Comparison of ENCODE assay signal across 20 cellular contexts in the genomic region with DNA sequence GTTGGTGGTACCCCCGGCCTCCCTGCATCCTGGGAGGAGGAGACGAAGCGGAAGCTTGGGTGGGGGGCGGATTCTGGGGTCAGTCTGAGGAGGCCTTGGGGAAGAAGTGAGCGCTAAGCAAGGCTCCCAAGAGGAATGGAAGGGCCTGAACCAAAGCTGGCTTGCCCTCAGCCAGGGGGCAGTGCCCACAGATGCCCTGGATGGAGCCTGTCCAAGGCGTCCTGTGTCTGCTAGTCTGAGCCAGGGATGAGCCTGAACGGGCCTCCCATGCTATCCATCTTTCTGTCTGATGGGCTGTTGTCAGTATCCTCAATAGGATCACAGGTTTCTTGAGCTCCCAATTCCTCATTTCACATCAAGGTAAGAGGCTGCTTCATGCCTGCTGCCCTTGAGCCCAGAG.
DNase-seq lines count a peak whose midpoint lies in the region; ATAC-seq, FAIRE-seq and TF ChIP-seq lines count a peak whose summit lies in the region.
"Had no signal": no experiment of that assay in that cellular context is flagged by ENCODE, and none has a peak within 500 bp of the region (broad histone marks: within the 10 kb centered on the region; RNA-seq: fewer than 3 reads in every experiment).

No MANE protein-coding gene starts in this region.

- FAIRE-seq in H1 (lab: Jason Lieb, UNC) = no peak
- FAIRE-seq: GM12878, GM19239, H54, HepG2 had no signal

- no peaks in the 10 kb centered on the region for H3K4me1 ChIP-seq in IMR-90 (ENCODE audit: control insufficient read depth, insufficient read depth, low read length)
- peaks cover 3 to 25% (median 16%) of the 10 kb centered on the region in 4 experiments for H3K4me1 ChIP-seq in H1 (replicated peaks in 1 of 4; ENCODE audit: control insufficient read depth in 3 of 4, insufficient read depth in 4 of 4, low read length in 3 of 4)
- peaks cover 0 to 22% of the 10 kb centered on the region in 2 donors for H3K4me1 ChIP-seq in neuronal stem cell (ENCODE audit: control insufficient read depth in 2 of 2, insufficient read depth in 1 of 2, low read depth in 1 of 2, low read length in 2 of 2)
- H3K4me1 ChIP-seq: BE2C had no signal

- H3K9me3 ChIP-seq in IMR-90 (ENCODE audit: control insufficient read depth, insufficient read depth, low read length) = no peaks in the 10 kb centered on the region
- no peaks in the 10 kb centered on the region for H3K9me3 ChIP-seq in H1 (ENCODE audit: insufficient read depth in 2 of 2, low read depth in 1 of 2, low read length in 1 of 2)
- peaks cover 0 to 3% of the 10 kb centered on the region in 2 donors for H3K9me3 ChIP-seq in neuronal stem cell (replicated peaks in 1 of 2; ENCODE audit: control insufficient read depth in 2 of 2, insufficient read depth in 1 of 2, low read depth in 1 of 2, low read length in 2 of 2)
- H3K9me3 ChIP-seq: BE2C had no signal

- H3K79me1 ChIP-seq in IMR-90 (ENCODE audit: low read depth in 1 of 2, low read length in 2 of 2) (no peaks in the 10 kb centered on the region), H1 (ENCODE audit: low read depth, low read length) (0 out of 2 replicates have a peak, but pooled peaks cover 2% of the 10 kb centered on the region), neuronal stem cell (ENCODE audit: low read depth, low read length) (no peaks in the 10 kb centered on the region)

- H2AK5ac ChIP-seq in IMR-90 (ENCODE audit: low read depth, low read length) (no peak overlapping the region), H1 (ENCODE audit: low read depth, low read length) (no peak overlapping the region), neuronal stem cell (ENCODE audit: low read depth, low read length) (peak overlapping the region; percentile 43)

- no peaks in the 10 kb centered on the region; the same call in 1 of the 2 replicates for H3K9me1 ChIP-seq in IMR-90 (ENCODE audit: insufficient read depth, low read length)

- in situ Hi-C loops in IMR-90 (cut with MboI; ENCODE audit: low sequenced_read_pairs) = no loop called here

- H4K91ac ChIP-seq in IMR-90 (ENCODE audit: insufficient read depth, low read depth, low read length) = no peak overlapping the region
- no peak overlapping the region for H4K91ac ChIP-seq in H1 (replicated peaks; ENCODE audit: insufficient read length, low read length)
- no peak overlapping the region for H4K91ac ChIP-seq in neuronal stem cell (ENCODE audit: low read depth, low read length, poor library complexity)

- no peak overlapping the region for H2AK9ac ChIP-seq in IMR-90 (replicated peaks; ENCODE audit: low read depth, low read length, poor library complexity)

- dilution Hi-C loops in IMR-90 (cut with HindIII; ENCODE audit: low sequenced_read_pairs, unreplicated experiment) = no loop called here

- no peak for TF ChIP-seq POLR2A in IMR-90 (IDR thresholded peaks at IDR 0.05; ENCODE audit: low read depth, low read length)
- no peak for TF ChIP-seq POLR2A in H1 (IDR thresholded peaks at IDR 0.05; ENCODE audit: control extremely low read depth in 1 of 2, low read depth in 2 of 2, low read length in 2 of 2)

- no peak overlapping the region for H3K4me2 ChIP-seq in IMR-90 (ENCODE audit: low read depth, low read length)
- no peak overlapping the region for H3K4me2 ChIP-seq in H1 (ENCODE audit: insufficient read depth in 1 of 2, low read depth in 2 of 2, low read length in 2 of 2)
- no peak overlapping the region for H3K4me2 ChIP-seq in neuronal stem cell (ENCODE audit: insufficient read depth, low read length, poor library complexity, severe bottlenecking)

- H2BK15ac ChIP-seq in IMR-90 (ENCODE audit: low read depth, low read length) = no peak overlapping the region
- 0 out of 2 replicates have a peak overlapping the region, but pooled peaks have one; percentile 5 for H2BK15ac ChIP-seq in H1 (ENCODE audit: low read length)
- peak overlapping the region; percentile 60 for H2BK15ac ChIP-seq in neuronal stem cell (ENCODE audit: low read length)

- no peak for TF ChIP-seq EP300 in H1 (IDR thresholded peaks at IDR 0.05; ENCODE audit: borderline replicate concordance in 1 of 2, low read depth in 2 of 2, low read length in 2 of 2)

- TF ChIP-seq CTCF in IMR-90 (conservative IDR thresholded peaks at IDR 0.05; ENCODE audit: low read depth, low read length) (no peak), H1 (IDR thresholded peaks at IDR 0.05; ENCODE audit: control extremely low read depth in 1 of 3, insufficient read depth in 1 of 3, low read depth in 1 of 3, low read length in 3 of 3) (no peak)

- H3K79me2 ChIP-seq in H1 (ENCODE audit: control insufficient read depth in 1 of 2, insufficient read depth in 2 of 2, low read length in 2 of 2) = no peaks in the 10 kb centered on the region

- H3K27me3 ChIP-seq in IMR-90 (ENCODE audit: control insufficient read depth, insufficient read depth, low read length) (peaks cover 64% of the 10 kb centered on the region), H1 (replicated peaks in 1 of 4; ENCODE audit: control insufficient read depth in 3 of 4, extremely low read depth in 1 of 4, insufficient read depth in 3 of 4, low read length in 3 of 4) (0 out of 7 replicates have a peak, but pooled peaks cover 0 to 2% (median 0%) of the 10 kb centered on the region in 4 experiments), neuronal stem cell (ENCODE audit: control insufficient read depth in 3 of 3, insufficient read depth in 3 of 3, low read depth in 1 of 3, low read length in 3 of 3) (peaks cover 0 to 85% (median 4%) of the 10 kb centered on the region in 3 experiments)
- H3K27me3 ChIP-seq: BE2C had no signal

- H2AFZ ChIP-seq in IMR-90 (replicated peaks; ENCODE audit: low read length, poor library complexity) (peak overlapping the region; percentile 23), H1 (ENCODE audit: low read length) (no peak overlapping the region), neuronal stem cell (ENCODE audit: low read length) (no peak overlapping the region)

- H2BK5ac ChIP-seq in IMR-90 (ENCODE audit: low read depth, low read length, poor library complexity, severe bottlenecking) (no peak overlapping the region), H1 (ENCODE audit: low read depth, low read length) (peak overlapping the region; percentile 18; the same call in 1 of the 2 replicates), neuronal stem cell (ENCODE audit: low read length) (no peak overlapping the region)

- H3K56ac ChIP-seq in IMR-90 (ENCODE audit: extremely low read depth, insufficient read depth, low read length) = no peak overlapping the region
- no peak overlapping the region for H3K56ac ChIP-seq in H1 (replicated peaks; ENCODE audit: insufficient read length, low read depth, low read length)

- no peak overlapping the region for H3K18ac ChIP-seq in IMR-90 (ENCODE audit: low read depth, low read length)
- H3K18ac ChIP-seq in H1 (ENCODE audit: extremely low read depth, low read length) = no peak overlapping the region
- H3K18ac ChIP-seq in neuronal stem cell (ENCODE audit: low read length) = peak overlapping the region; percentile 53

- H4K5ac ChIP-seq in IMR-90 (ENCODE audit: low read depth, low read length) = no peak overlapping the region
- no peak overlapping the region for H4K5ac ChIP-seq in H1 (ENCODE audit: insufficient read length, low read depth, low read length)

- POLR2A ChIA-PET in IMR-90 (lab: Charles Lee; ENCODE audit: unreplicated experiment) = no interaction called here
- POLR2A ChIA-PET in H1 (lab: Charles Lee; ENCODE audit: partially characterized antibody) = no interaction called here

- H3K23ac ChIP-seq in IMR-90 (ENCODE audit: low read depth, low read length) = no peak overlapping the region
- no peak overlapping the region for H3K23ac ChIP-seq in H1 (ENCODE audit: insufficient read length)
- no peak overlapping the region for H3K23ac ChIP-seq in neuronal stem cell (ENCODE audit: low read depth, low read length, poor library complexity)

- peak overlapping the region; percentile 44; the same call in 1 of the 2 replicates for H2BK12ac ChIP-seq in H1 (ENCODE audit: low read depth, low read length)
- H2BK12ac ChIP-seq in neuronal stem cell (ENCODE audit: low read length) = no peak overlapping the region

- H3K9ac ChIP-seq in IMR-90 (ENCODE audit: low read depth, low read length) (no peak overlapping the region), H1 (replicated peaks in 1 of 4; ENCODE audit: extremely low read depth in 1 of 4, low read depth in 3 of 4, low read length in 3 of 4) (no peak overlapping the region), neuronal stem cell (ENCODE audit: low read depth, low read length, poor library complexity) (no peak overlapping the region)

- H3K23me2 ChIP-seq in H1 (ENCODE audit: low read depth, low read length) = 0 out of 2 replicates have a peak, but pooled peaks cover 2% of the 10 kb centered on the region

- H3K4me3 ChIP-seq in IMR-90 (ENCODE audit: insufficient read depth, low read depth, low read length) (no peak overlapping the region), H1 (ENCODE audit: extremely low read depth in 1 of 4, insufficient read depth in 2 of 4, low read depth in 3 of 4, low read length in 4 of 4) (no peak overlapping the region), neuronal stem cell (ENCODE audit: low read length in 2 of 2) (no peak overlapping the region)
- H3K4me3 ChIP-seq: GM12878 had no signal

- no peak overlapping the region for H3K14ac ChIP-seq in IMR-90 (replicated peaks; ENCODE audit: low read depth, low read length)
- H3K14ac ChIP-seq in H1 (ENCODE audit: insufficient read length) = no peak overlapping the region
- H3K14ac ChIP-seq in neuronal stem cell (ENCODE audit: low read length) = no peak overlapping the region

- H3K4ac ChIP-seq in IMR-90 (ENCODE audit: low read depth, low read length) = no peak overlapping the region
- H3K4ac ChIP-seq in H1 (replicated peaks; ENCODE audit: insufficient read length, low read depth, low read length) = no peak overlapping the region
- H3K4ac ChIP-seq in neuronal stem cell (ENCODE audit: low read length) = no peak overlapping the region

- H3K36me3 ChIP-seq in IMR-90 (ENCODE audit: control insufficient read depth, insufficient read depth, low read length) (no peaks in the 10 kb centered on the region), H1 (ENCODE audit: control insufficient read depth in 2 of 4, insufficient read depth in 4 of 4, low read length in 3 of 4) (no peaks in the 10 kb centered on the region), neuronal stem cell (replicated peaks in 1 of 2; ENCODE audit: control insufficient read depth in 2 of 2, insufficient read depth in 2 of 2, low read length in 2 of 2) (no peaks in the 10 kb centered on the region)
- H3K36me3 ChIP-seq: BE2C had no signal

- intact Hi-C loops in IMR-90 (cut with micrococcal nuclease) = no loop called here

- DNase-seq in IMR-90 = no peak
- DNase-seq in H1 (ENCODE audit: low read depth in 1 of 2, low spot score in 2 of 2) = no peak
- no peak for DNase-seq in neuronal stem cell (ENCODE audit: low spot score)
- DNase-seq in SHP77 treated with DMSO at 0.1 percent for 48 hours (lab: John Stamatoyannopoulos, UW) = no peak
- DNase-seq in AG20443 (ENCODE audit: low spot score) = no peak
- DNase-seq: BE2C; C1 segment of cervical spinal cord; CD4-positive, CD25-positive, alpha-beta regulatory T cell; CD8-positive, alpha-beta memory T cell; COR-L47; DMS 273 treated with DMSO at 0.1 percent for 48 hours; DMS53; DND-41; EL; HCEC 1CT had no signal

- 80% methylated on average over 1 of the region's 7 CpGs; no CpG with 5 or more reads in 1 of the 2 experiments for WGBS in IMR-90 (ENCODE audit: extremely low coverage in 2 of 2, insufficient read length in 1 of 2), 2 experiments
- WGBS in H1 (ENCODE audit: extremely low coverage in 1 of 2, insufficient coverage in 1 of 2, insufficient read length in 1 of 2, insufficient replicate concordance in 2 of 2, low coverage in 1 of 2, low lambda C conversion rate in 2 of 2, missing lambda C conversion rate in 1 of 2), 2 experiments = 84% methylated on average over 6 of the region's 7 CpGs; no CpG with 5 or more reads in 1 of the 2 experiments
- WGBS in neuronal stem cell (ENCODE audit: extremely low coverage in 2 of 2, insufficient read length in 2 of 2, insufficient replicate concordance in 1 of 2), 2 donors = no CpG with 5 or more reads among the region's 7 CpGs

- H4K20me1 ChIP-seq in IMR-90 (ENCODE audit: insufficient read depth, low read length) = no peaks in the 10 kb centered on the region
- peaks cover 0 to 2% of the 10 kb centered on the region in 2 experiments for H4K20me1 ChIP-seq in H1 (replicated peaks in 1 of 2; ENCODE audit: control insufficient read depth in 1 of 2, insufficient read depth in 2 of 2, low read length in 2 of 2)

- ATAC-seq in IMR-90 (ENCODE audit: low read depth) (no peak), HG02970 (IDR thresholded peaks at IDR 0.05; ENCODE audit: low FRiP score, unreplicated experiment) (no peak)
- ATAC-seq: GM12878, HepG2 had no signal

- no peak overlapping the region for H4K8ac ChIP-seq in IMR-90 (ENCODE audit: low read depth in 2 of 2, low read length in 2 of 2)
- peak overlapping the region; percentile 17; the same call in 1 of the 2 replicates for H4K8ac ChIP-seq in H1 (ENCODE audit: extremely low read depth, insufficient read depth, low read length)
- no peak overlapping the region for H4K8ac ChIP-seq in neuronal stem cell (ENCODE audit: low read depth, low read length)

- no peak overlapping the region for H3K27ac ChIP-seq in IMR-90 (ENCODE audit: insufficient read depth, low read length)
- H3K27ac ChIP-seq in H1 (ENCODE audit: low read depth, low read length) = no peak overlapping the region
- H3K27ac ChIP-seq in neuronal stem cell (replicated peaks; ENCODE audit: low read length) = no peak overlapping the region

- H2BK20ac ChIP-seq in IMR-90 (ENCODE audit: low read depth, low read length) = no peak overlapping the region
- 0 out of 2 replicates have a peak overlapping the region, but pooled peaks have one; percentile 3 for H2BK20ac ChIP-seq in H1 (ENCODE audit: low read length)

- H2BK120ac ChIP-seq in IMR-90 (ENCODE audit: low read depth, low read length) = no peak overlapping the region
- H2BK120ac ChIP-seq in H1 (replicated peaks; ENCODE audit: low read depth, low read length) = no peak overlapping the region
- no peak overlapping the region for H2BK120ac ChIP-seq in neuronal stem cell (ENCODE audit: low read depth, low read length)

- no peak for TF ChIP-seq RAD21 in IMR-90 (IDR thresholded peaks at IDR 0.05; ENCODE audit: low read length)
- no peak for TF ChIP-seq RAD21 in H1 (IDR thresholded peaks at IDR 0.05 in 1 of 2, conservative IDR thresholded peaks at IDR 0.05 in 1 of 2; ENCODE audit: low read depth in 2 of 2, low read length in 2 of 2)

- BruUV-seq in IMR-90 (replicated peaks; lab: Mats Ljungman, UMichigan) = no TSS peak

- CTCF ChIA-PET in IMR-90 (lab: Yijun Ruan, JAX) = no interaction called here
- CTCF ChIA-PET in H1 (lab: Charles Lee; ENCODE audit: partially characterized antibody) = interaction anchor here (1.6 to 2.5 kb wide), 3 partner anchors 10 to 59 kb away, joined by 5 to 7 read pairs (median 7); no protein-coding TSS in a partner anchor
